Comparison of ENCODE assay signal across 1 cellular context in the genomic region with DNA sequence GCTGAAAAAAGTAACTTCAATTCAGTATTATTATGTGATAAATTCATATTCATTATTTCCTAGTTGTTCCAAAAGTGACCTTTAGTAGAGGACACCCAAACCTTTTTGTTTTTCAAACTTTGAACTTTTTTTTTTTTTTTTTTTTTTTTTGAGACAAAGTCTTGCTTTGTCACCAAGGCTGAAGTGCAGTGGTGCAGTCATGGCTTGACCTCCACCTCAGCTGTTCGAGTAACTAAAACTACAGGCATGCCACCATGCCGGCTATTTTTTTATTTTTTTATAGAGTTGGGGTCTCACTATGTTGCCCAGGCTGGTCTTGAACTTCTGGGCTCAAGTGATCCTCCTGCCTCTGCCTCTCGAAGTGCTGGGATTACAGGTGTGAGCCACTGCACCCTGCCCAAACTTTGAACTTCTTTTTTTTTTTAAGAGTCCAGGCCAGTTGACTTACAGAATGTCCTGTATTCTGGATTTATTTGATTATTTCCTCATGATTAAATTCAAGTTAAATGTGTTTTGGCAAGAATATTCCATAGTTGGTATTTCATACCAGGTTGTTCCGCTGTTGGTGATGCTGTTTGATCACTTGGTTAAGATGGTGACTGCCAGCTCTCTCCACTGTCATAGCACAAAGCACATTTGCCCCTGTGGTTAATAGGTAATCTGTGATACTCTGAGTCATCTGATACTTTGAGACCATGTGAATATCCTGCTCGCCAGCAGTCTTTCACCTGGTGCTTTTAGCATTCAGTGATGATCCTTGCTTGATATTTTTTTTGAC.
A peak's percentile ranks its signal among the peaks of the same experiment; 100 is the strongest.
TF ChIP-seq lines count a peak whose summit lies in the region.

No MANE protein-coding gene starts in this region.

TF ChIP-seq in HepG2, 621 proteins besides CTCF, POLR2A, EP300 and RAD21 (continued from another document and continues in another):
- TF ChIP-seq PITX1 (CRISPR knock-in tag; IDR thresholded peaks at IDR 0.05) = no peak
- TF ChIP-seq KDM3A (CRISPR knock-in tag; IDR thresholded peaks at IDR 0.05; ENCODE audit: low read depth) = no peak
- 0 out of 2 replicates have a peak, but pooled peaks have one; percentile 37 for TF ChIP-seq ZFP36L1 (CRISPR knock-in tag; IDR thresholded peaks at IDR 0.05)
- no peak for TF ChIP-seq CEBPB (IDR thresholded peaks at IDR 0.05; ENCODE audit: borderline replicate concordance, low read depth, low read length)
- TF ChIP-seq, protein P1, sequence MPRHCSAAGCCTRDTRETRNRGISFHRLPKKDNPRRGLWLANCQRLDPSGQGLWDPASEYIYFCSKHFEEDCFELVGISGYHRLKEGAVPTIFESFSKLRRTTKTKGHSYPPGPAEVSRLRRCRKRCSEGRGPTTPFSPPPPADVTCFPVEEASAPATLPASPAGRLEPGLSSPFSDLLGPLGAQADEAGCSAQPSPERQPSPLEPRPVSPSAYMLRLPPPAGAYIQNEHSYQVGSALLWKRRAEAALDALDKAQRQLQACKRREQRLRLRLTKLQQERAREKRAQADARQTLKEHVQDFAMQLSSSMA (CRISPR knock-in tag; IDR thresholded peaks at IDR 0.05) = no peak
- TF ChIP-seq, protein P2, sequence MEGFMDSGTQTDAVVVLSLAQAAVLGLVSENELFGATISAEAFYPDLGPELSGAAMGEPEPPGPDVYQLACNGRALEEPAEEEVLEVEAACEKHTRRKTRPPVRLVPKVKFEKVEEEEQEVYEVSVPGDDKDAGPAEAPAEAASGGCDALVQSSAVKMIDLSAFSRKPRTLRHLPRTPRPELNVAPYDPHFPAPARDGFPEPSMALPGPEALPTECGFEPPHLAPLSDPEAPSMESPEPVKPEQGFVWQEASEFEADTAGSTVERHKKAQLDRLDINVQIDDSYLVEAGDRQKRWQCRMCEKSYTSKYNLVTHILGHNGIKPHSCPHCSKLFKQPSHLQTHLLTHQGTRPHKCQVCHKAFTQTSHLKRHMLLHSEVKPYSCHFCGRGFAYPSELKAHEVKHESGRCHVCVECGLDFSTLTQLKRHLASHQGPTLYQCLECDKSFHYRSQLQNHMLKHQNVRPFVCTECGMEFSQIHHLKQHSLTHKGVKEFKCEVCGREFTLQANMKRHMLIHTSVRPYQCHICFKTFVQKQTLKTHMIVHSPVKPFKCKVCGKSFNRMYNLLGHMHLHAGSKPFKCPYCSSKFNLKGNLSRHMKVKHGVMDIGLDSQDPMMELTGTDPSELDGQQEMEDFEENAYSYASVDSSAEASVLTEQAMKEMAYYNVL (CRISPR knock-in tag; IDR thresholded peaks at IDR 0.05; ENCODE audit: borderline replicate concordance) = no peak
- TF ChIP-seq TP53 (CRISPR knock-in tag; conservative IDR thresholded peaks at IDR 0.05) = no peak
- no peak for TF ChIP-seq ZNF556 (CRISPR knock-in tag; IDR thresholded peaks at IDR 0.05; ENCODE audit: borderline replicate concordance)
- peak; percentile 53; the same call in 1 of the 2 replicates for TF ChIP-seq ELF3 (CRISPR knock-in tag; IDR thresholded peaks at IDR 0.05)
- no peak for TF ChIP-seq ZNF143 (CRISPR knock-in tag; IDR thresholded peaks at IDR 0.05)
- TF ChIP-seq, protein P3, sequence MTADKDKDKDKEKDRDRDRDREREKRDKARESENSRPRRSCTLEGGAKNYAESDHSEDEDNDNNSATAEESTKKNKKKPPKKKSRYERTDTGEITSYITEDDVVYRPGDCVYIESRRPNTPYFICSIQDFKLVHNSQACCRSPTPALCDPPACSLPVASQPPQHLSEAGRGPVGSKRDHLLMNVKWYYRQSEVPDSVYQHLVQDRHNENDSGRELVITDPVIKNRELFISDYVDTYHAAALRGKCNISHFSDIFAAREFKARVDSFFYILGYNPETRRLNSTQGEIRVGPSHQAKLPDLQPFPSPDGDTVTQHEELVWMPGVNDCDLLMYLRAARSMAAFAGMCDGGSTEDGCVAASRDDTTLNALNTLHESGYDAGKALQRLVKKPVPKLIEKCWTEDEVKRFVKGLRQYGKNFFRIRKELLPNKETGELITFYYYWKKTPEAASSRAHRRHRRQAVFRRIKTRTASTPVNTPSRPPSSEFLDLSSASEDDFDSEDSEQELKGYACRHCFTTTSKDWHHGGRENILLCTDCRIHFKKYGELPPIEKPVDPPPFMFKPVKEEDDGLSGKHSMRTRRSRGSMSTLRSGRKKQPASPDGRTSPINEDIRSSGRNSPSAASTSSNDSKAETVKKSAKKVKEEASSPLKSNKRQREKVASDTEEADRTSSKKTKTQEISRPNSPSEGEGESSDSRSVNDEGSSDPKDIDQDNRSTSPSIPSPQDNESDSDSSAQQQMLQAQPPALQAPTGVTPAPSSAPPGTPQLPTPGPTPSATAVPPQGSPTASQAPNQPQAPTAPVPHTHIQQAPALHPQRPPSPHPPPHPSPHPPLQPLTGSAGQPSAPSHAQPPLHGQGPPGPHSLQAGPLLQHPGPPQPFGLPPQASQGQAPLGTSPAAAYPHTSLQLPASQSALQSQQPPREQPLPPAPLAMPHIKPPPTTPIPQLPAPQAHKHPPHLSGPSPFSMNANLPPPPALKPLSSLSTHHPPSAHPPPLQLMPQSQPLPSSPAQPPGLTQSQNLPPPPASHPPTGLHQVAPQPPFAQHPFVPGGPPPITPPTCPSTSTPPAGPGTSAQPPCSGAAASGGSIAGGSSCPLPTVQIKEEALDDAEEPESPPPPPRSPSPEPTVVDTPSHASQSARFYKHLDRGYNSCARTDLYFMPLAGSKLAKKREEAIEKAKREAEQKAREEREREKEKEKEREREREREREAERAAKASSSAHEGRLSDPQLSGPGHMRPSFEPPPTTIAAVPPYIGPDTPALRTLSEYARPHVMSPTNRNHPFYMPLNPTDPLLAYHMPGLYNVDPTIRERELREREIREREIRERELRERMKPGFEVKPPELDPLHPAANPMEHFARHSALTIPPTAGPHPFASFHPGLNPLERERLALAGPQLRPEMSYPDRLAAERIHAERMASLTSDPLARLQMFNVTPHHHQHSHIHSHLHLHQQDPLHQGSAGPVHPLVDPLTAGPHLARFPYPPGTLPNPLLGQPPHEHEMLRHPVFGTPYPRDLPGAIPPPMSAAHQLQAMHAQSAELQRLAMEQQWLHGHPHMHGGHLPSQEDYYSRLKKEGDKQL (CRISPR knock-in tag; IDR thresholded peaks at IDR 0.05; ENCODE audit: low read depth) = no peak
- TF ChIP-seq NR2F2 (IDR thresholded peaks at IDR 0.05; ENCODE audit: borderline replicate concordance, low read depth) = no peak
- TF ChIP-seq TEAD3 (CRISPR knock-in tag; optimal IDR thresholded peaks at IDR 0.05; ENCODE audit: borderline replicate concordance) = peak; percentile 37
- TF ChIP-seq ISX (CRISPR knock-in tag; conservative IDR thresholded peaks at IDR 0.05) = no peak
- TF ChIP-seq ZNF3 (CRISPR knock-in tag; IDR thresholded peaks at IDR 0.05) = no peak
- TF ChIP-seq, protein P4, sequence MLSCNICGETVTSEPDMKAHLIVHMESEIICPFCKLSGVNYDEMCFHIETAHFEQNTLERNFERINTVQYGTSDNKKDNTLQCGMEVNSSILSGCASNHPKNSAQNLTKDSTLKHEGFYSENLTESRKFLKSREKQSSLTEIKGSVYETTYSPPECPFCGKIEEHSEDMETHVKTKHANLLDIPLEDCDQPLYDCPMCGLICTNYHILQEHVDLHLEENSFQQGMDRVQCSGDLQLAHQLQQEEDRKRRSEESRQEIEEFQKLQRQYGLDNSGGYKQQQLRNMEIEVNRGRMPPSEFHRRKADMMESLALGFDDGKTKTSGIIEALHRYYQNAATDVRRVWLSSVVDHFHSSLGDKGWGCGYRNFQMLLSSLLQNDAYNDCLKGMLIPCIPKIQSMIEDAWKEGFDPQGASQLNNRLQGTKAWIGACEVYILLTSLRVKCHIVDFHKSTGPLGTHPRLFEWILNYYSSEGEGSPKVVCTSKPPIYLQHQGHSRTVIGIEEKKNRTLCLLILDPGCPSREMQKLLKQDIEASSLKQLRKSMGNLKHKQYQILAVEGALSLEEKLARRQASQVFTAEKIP (CRISPR knock-in tag; IDR thresholded peaks at IDR 0.05; ENCODE audit: borderline replicate concordance) = no peak
- no peak for TF ChIP-seq ZNF232 (CRISPR knock-in tag; IDR thresholded peaks at IDR 0.05; ENCODE audit: borderline replicate concordance)
- no peak for TF ChIP-seq NFIB (CRISPR knock-in tag; IDR thresholded peaks at IDR 0.05; ENCODE audit: borderline replicate concordance)
- TF ChIP-seq, protein P5, sequence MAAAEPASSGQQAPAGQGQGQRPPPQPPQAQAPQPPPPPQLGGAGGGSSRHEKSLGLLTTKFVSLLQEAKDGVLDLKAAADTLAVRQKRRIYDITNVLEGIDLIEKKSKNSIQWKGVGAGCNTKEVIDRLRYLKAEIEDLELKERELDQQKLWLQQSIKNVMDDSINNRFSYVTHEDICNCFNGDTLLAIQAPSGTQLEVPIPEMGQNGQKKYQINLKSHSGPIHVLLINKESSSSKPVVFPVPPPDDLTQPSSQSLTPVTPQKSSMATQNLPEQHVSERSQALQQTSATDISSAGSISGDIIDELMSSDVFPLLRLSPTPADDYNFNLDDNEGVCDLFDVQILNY (CRISPR knock-in tag; conservative IDR thresholded peaks at IDR 0.05) = no peak
- no peak for TF ChIP-seq ZSCAN30 (CRISPR knock-in tag; IDR thresholded peaks at IDR 0.05)
- TF ChIP-seq ZNF530 (CRISPR knock-in tag; IDR thresholded peaks at IDR 0.05; ENCODE audit: low read depth) = no peak
- TF ChIP-seq ZNF263 (CRISPR knock-in tag; IDR thresholded peaks at IDR 0.05) = no peak
- no peak for TF ChIP-seq HOXA7 (CRISPR knock-in tag; IDR thresholded peaks at IDR 0.05)
- TF ChIP-seq ZNF253 (CRISPR knock-in tag; IDR thresholded peaks at IDR 0.05; ENCODE audit: borderline replicate concordance) = no peak
- 0 out of 2 replicates have a peak, but pooled peaks have one; percentile 10 for TF ChIP-seq MIXL1 (CRISPR knock-in tag; IDR thresholded peaks at IDR 0.05)
- TF ChIP-seq, protein P6, sequence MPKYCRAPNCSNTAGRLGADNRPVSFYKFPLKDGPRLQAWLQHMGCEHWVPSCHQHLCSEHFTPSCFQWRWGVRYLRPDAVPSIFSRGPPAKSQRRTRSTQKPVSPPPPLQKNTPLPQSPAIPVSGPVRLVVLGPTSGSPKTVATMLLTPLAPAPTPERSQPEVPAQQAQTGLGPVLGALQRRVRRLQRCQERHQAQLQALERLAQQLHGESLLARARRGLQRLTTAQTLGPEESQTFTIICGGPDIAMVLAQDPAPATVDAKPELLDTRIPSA (CRISPR knock-in tag; IDR thresholded peaks at IDR 0.05; ENCODE audit: borderline replicate concordance) = no peak
- no peak for TF ChIP-seq EZH2 (conservative IDR thresholded peaks at IDR 0.05; ENCODE audit: low read depth, low read length)
- TF ChIP-seq, protein P7, sequence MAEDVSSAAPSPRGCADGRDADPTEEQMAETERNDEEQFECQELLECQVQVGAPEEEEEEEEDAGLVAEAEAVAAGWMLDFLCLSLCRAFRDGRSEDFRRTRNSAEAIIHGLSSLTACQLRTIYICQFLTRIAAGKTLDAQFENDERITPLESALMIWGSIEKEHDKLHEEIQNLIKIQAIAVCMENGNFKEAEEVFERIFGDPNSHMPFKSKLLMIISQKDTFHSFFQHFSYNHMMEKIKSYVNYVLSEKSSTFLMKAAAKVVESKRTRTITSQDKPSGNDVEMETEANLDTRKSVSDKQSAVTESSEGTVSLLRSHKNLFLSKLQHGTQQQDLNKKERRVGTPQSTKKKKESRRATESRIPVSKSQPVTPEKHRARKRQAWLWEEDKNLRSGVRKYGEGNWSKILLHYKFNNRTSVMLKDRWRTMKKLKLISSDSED (CRISPR knock-in tag; IDR thresholded peaks at IDR 0.05) = no peak
- TF ChIP-seq NCOA5 (CRISPR knock-in tag; IDR thresholded peaks at IDR 0.05) = no peak
- no peak for TF ChIP-seq WIZ (CRISPR knock-in tag; IDR thresholded peaks at IDR 0.05)
- no peak for TF ChIP-seq ZNF776 (CRISPR knock-in tag; IDR thresholded peaks at IDR 0.05)
- no peak for TF ChIP-seq ZNF772 (CRISPR knock-in tag; IDR thresholded peaks at IDR 0.05)
- TF ChIP-seq AHR (CRISPR knock-in tag; IDR thresholded peaks at IDR 0.05) = no peak
- no peak for TF ChIP-seq MAFK (conservative IDR thresholded peaks at IDR 0.05 in 1 of 2, IDR thresholded peaks at IDR 0.05 in 1 of 2; ENCODE audit: low read length in 2 of 2)
- TF ChIP-seq, protein P8, sequence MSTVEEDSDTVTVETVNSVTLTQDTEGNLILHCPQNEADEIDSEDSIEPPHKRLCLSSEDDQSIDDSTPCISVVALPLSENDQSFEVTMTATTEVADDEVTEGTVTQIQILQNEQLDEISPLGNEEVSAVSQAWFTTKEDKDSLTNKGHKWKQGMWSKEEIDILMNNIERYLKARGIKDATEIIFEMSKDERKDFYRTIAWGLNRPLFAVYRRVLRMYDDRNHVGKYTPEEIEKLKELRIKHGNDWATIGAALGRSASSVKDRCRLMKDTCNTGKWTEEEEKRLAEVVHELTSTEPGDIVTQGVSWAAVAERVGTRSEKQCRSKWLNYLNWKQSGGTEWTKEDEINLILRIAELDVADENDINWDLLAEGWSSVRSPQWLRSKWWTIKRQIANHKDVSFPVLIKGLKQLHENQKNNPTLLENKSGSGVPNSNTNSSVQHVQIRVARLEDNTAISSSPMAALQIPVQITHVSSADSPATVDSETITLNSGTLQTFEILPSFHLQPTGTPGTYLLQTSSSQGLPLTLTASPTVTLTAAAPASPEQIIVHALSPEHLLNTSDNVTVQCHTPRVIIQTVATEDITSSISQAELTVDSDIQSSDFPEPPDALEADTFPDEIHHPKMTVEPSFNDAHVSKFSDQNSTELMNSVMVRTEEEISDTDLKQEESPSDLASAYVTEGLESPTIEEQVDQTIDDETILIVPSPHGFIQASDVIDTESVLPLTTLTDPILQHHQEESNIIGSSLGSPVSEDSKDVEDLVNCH (CRISPR knock-in tag; IDR thresholded peaks at IDR 0.05) = no peak
- TF ChIP-seq ZNF816 (CRISPR knock-in tag; IDR thresholded peaks at IDR 0.05; ENCODE audit: borderline replicate concordance) = no peak
- peak; percentile 49; the same call in 1 of the 2 replicates for TF ChIP-seq ESRRA (CRISPR knock-in tag; IDR thresholded peaks at IDR 0.05; ENCODE audit: low read depth)
- no peak for TF ChIP-seq ZNF496 (CRISPR knock-in tag; IDR thresholded peaks at IDR 0.05; ENCODE audit: insufficient replicate concordance)
- no peak for TF ChIP-seq ZFP41 (CRISPR knock-in tag; IDR thresholded peaks at IDR 0.05; ENCODE audit: borderline replicate concordance)
- TF ChIP-seq, protein P9, sequence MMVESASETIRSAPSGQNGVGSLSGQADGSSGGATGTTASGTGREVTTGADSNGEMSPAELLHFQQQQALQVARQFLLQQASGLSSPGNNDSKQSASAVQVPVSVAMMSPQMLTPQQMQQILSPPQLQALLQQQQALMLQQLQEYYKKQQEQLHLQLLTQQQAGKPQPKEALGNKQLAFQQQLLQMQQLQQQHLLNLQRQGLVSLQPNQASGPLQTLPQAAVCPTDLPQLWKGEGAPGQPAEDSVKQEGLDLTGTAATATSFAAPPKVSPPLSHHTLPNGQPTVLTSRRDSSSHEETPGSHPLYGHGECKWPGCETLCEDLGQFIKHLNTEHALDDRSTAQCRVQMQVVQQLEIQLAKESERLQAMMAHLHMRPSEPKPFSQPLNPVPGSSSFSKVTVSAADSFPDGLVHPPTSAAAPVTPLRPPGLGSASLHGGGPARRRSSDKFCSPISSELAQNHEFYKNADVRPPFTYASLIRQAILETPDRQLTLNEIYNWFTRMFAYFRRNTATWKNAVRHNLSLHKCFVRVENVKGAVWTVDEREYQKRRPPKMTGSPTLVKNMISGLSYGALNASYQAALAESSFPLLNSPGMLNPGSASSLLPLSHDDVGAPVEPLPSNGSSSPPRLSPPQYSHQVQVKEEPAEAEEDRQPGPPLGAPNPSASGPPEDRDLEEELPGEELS (CRISPR knock-in tag; IDR thresholded peaks at IDR 0.05) = no peak
- no peak for TF ChIP-seq ZNF841 (CRISPR knock-in tag; IDR thresholded peaks at IDR 0.05; ENCODE audit: borderline replicate concordance)
- TF ChIP-seq ZNF879 (CRISPR knock-in tag; IDR thresholded peaks at IDR 0.05) = no peak
